Comparison of ENCODE assay signal across 11 cellular contexts in genomic region chr16:2482181-2483107, GRCh38. TPM values are rescaled to one million over a fixed set of nuclear protein-coding genes. Genes with fewer than 3 reads are reported as not detected.
DNase-seq lines count a peak whose midpoint lies in the region; TF ChIP-seq lines count a peak whose summit lies in the region.
"Had no signal": no experiment of that assay in that cellular context is flagged by ENCODE, and none has a peak within 500 bp of the region (broad histone marks: within the 10 kb centered on the region; RNA-seq: fewer than 3 reads in every experiment).

No MANE protein-coding gene starts in this region.

- H4K8ac ChIP-seq in H9 (replicated peaks; ENCODE audit: insufficient read length, low read depth, low read length): no peak overlapping the region

- H3K9ac ChIP-seq in H9 (ENCODE audit: extremely low read depth, insufficient read length, low read length): no peak overlapping the region

- H4K5ac ChIP-seq in H9 (ENCODE audit: insufficient read length, low read depth, low read length): no peak overlapping the region

- H2BK12ac ChIP-seq in H9 (ENCODE audit: insufficient read length, low read depth, low read length): no peak overlapping the region

- no peaks in the 10 kb centered on the region for H3K9me3 Mint-ChIP-seq in H9
- H3K9me3 Mint-ChIP-seq: naive thymus-derived CD8-positive, alpha-beta T cell had no signal

- no peaks in the 10 kb centered on the region for H3K9me3 ChIP-seq in H9 (ENCODE audit: control insufficient read depth, low read depth, low read length)

- peak overlapping the region in 1 of 3 experiments; percentile 91; a peak in 3 of 7 replicates for H3K27ac Mint-ChIP-seq in H9
- H3K27ac Mint-ChIP-seq: activated naive CD8-positive, alpha-beta T cell had no signal

- H3K79me1 ChIP-seq in H9 (ENCODE audit: insufficient read depth, low read depth, low read length, poor library complexity, severe bottlenecking): no peaks in the 10 kb centered on the region

- H4K91ac ChIP-seq in H9 (ENCODE audit: insufficient read length, low read depth, low read length): no peak overlapping the region

- no peak overlapping the region for H2AK5ac ChIP-seq in H9 (ENCODE audit: insufficient read length, low read length)

- H3K4ac ChIP-seq in H9 (ENCODE audit: low read depth, low read length): no peak overlapping the region

- H2BK120ac ChIP-seq in H9 (ENCODE audit: low read depth, low read length, poor library complexity, severe bottlenecking): no peak overlapping the region

- no peaks in the 10 kb centered on the region for H3K4me1 ChIP-seq in H9 (ENCODE audit: insufficient read depth, low read length)

- no peaks in the 10 kb centered on the region for H3K27me3 ChIP-seq in H9 (ENCODE audit: insufficient read depth, low read length)

- H3K4me1 Mint-ChIP-seq in H9: peaks cover 10 to 14% of the 10 kb centered on the region in 2 experiments

- peaks cover 4% of the 10 kb centered on the region; the same call in 1 of the 2 replicates for H3K27me3 Mint-ChIP-seq in H9 (ENCODE audit: low read depth)
- H3K27me3 Mint-ChIP-seq: activated naive CD8-positive, alpha-beta T cell; naive thymus-derived CD8-positive, alpha-beta T cell had no signal

- peak; percentile 92 for DNase-seq in AG20443 (ENCODE audit: low spot score)
- peak; percentile 58 for DNase-seq in NCI-H2029 treated with DMSO at 0.1 percent for 48 hours (lab: John Stamatoyannopoulos, UW)
- peak; percentile 79 for DNase-seq in fibroblast of gingiva (ENCODE audit: low read depth)
- peak in 41 of 56 donors; percentile 10 to 73 (median 46) for DNase-seq in nucleus accumbens (lab: John Stamatoyannopoulos, UW)
- no peak for DNase-seq in H9
- no peak for DNase-seq in SW 1271 (lab: John Stamatoyannopoulos, UW)
- DNase-seq in activated CD4-positive, CD25-positive, alpha-beta regulatory T cell (lab: John Stamatoyannopoulos, UW): no peak
- no peak for DNase-seq in T-helper 2 cell
- DNase-seq: GDM1; naive thymus-derived CD8-positive, alpha-beta T cell had no signal

- H2AFZ ChIP-seq in H9 (ENCODE audit: low read length): no peak overlapping the region

- no peak overlapping the region for H3K4me3 Mint-ChIP-seq in H9
- H3K4me3 Mint-ChIP-seq: activated naive CD8-positive, alpha-beta T cell had no signal

- no peak overlapping the region for H3K18ac ChIP-seq in H9 (ENCODE audit: insufficient read length, low read depth, low read length)

- H3T11ph ChIP-seq in H9 (ENCODE audit: low read length): no peak overlapping the region

- no peaks in the 10 kb centered on the region; the same call in 1 of the 2 replicates for H3K79me2 ChIP-seq in H9 (ENCODE audit: insufficient read depth, low read length)

- no peak overlapping the region for H3K56ac ChIP-seq in H9 (ENCODE audit: insufficient read length, low read depth, low read length)

- no peak for TF ChIP-seq CTCF in H9 (conservative IDR thresholded peaks at IDR 0.05)

- H3K4me2 ChIP-seq in H9 (ENCODE audit: insufficient read depth, insufficient read length, low read length): no peak overlapping the region

- peaks cover 4% of the 10 kb centered on the region for H4K20me1 ChIP-seq in H9 (ENCODE audit: control insufficient read depth, insufficient read depth, insufficient read length)

- no CpG with 5 or more reads among the region's 28 CpGs for WGBS in H9 (ENCODE audit: extremely low coverage, insufficient read length, low lambda C conversion rate)

- H3K23me2 ChIP-seq in H9 (ENCODE audit: insufficient read length, low read depth, low read length, poor library complexity, severe bottlenecking): no peaks in the 10 kb centered on the region

- no peak overlapping the region for H2BK15ac ChIP-seq in H9 (ENCODE audit: low read depth, low read length)

- H2BK5ac ChIP-seq in H9 (ENCODE audit: insufficient read length, low read length): no peak overlapping the region

- H3K23ac ChIP-seq in H9 (ENCODE audit: insufficient read length, low read depth, low read length): no peak overlapping the region

- no peak overlapping the region for H3K27ac ChIP-seq in H9 (ENCODE audit: insufficient read length, low read depth, low read length)

- no peak overlapping the region for H2BK20ac ChIP-seq in H9 (ENCODE audit: low read depth, low read length, poor library complexity, severe bottlenecking)

- H3K14ac ChIP-seq in H9 (ENCODE audit: insufficient read depth, low read length): no peak overlapping the region

- H3K36me3 Mint-ChIP-seq in H9 (ENCODE audit: insufficient read depth in 1 of 3, low read depth in 3 of 3): no peaks in the 10 kb centered on the region; a peak in 1 of 7 replicates
- H3K36me3 Mint-ChIP-seq: activated naive CD8-positive, alpha-beta T cell had no signal

RNA-seq across cellular contexts. Expression of gene TBC1D24, which starts 7.5 kb away (rescaled TPM):
- 19.0 and 19.8 TPM in 2 replicates for total RNA-seq in H9 (2021)

RNA-seq across cellular contexts. Expression of gene NTN3, which starts 11.3 kb away (rescaled TPM):
- 1.3 TPM in 2 replicates for total RNA-seq in H9 (2021)
- total RNA-seq: naive thymus-derived CD8-positive, alpha-beta T cell had no signal

RNA-seq across cellular contexts. Expression of gene TEDC2, which starts 22.5 kb away (rescaled TPM):
- 40.7 and 45.4 TPM in 2 replicates for total RNA-seq in H9 (2021)

RNA-seq across cellular contexts. Expression of gene ATP6V0C, which starts 31.3 kb away (rescaled TPM):
- 176 and 184 TPM in 2 replicates for total RNA-seq in H9 (2021)

RNA-seq across cellular contexts. Expression of gene AMDHD2, which starts 37.7 kb away (rescaled TPM):
- total RNA-seq in H9 (2021): 56.4 and 61.5 TPM in 2 replicates

Comparison
In these comparisons a context has a peak if more than half of its experiments do, and no peak if none do; other contexts are left out.
1. DNase-seq: peak in AG20443 (single experiment), NCI-H2029 treated with DMSO at 0.1 percent for 48 hours (single experiment), fibroblast of gingiva (single experiment) and nucleus accumbens (41 of 56); none in H9 (single experiment), SW 1271 (0 of 2), activated CD4-positive, CD25-positive, alpha-beta regulatory T cell (0 of 4) and T-helper 2 cell (0 of 5).